In the genomic region with DNA sequence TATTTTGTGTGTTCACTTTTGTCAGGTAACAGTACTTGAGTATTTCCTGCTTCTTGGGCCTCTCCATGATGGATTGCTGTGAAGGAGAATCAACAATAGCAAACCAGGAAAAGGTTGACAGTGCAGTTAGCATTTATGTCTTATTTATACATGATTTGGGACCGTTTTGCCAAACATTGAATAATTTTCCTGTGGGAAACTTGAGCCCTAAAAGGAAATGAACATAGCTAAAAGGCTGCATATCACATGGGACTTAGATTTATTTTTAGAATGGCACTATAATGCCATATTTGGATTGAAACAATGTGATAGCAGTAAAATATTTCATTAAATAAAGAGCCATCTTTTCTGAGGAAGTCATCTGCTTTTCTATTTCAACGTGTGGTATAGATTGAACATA, we compare ENCODE assay signal across 11 cellular contexts. TPM values are rescaled to one million over a fixed set of nuclear protein-coding genes. Genes with fewer than 3 reads are reported as not detected.
DNase-seq lines count a peak whose midpoint lies in the region; ATAC-seq and TF ChIP-seq lines count a peak whose summit lies in the region.
"Had no signal": no experiment of that assay in that cellular context is flagged by ENCODE, and none has a peak within 500 bp of the region (broad histone marks: within the 10 kb centered on the region; RNA-seq: fewer than 3 reads in every experiment).

No MANE protein-coding gene starts in this region.

- no peaks in the 10 kb centered on the region for H3K27me3 ChIP-seq in subcutaneous abdominal adipose tissue (ENCODE audit: control insufficient read depth in 5 of 5, insufficient read depth in 4 of 5, low read length in 5 of 5)

- DNase-seq in HCEC 1CT = peak; percentile 81
- DNase-seq in cardiac fibroblast (ENCODE audit: low read depth in 2 of 2) = peak; percentile 59 to 73
- DNase-seq in left colon = no peak
- no peak for DNase-seq in NCI-H748 (lab: John Stamatoyannopoulos, UW; ENCODE audit: unreplicated experiment)
- DNase-seq in NCI-H524 treated with DMSO at 0.1 percent for 48 hours (lab: John Stamatoyannopoulos, UW) = no peak
- DNase-seq in NCI-H774 (lab: John Stamatoyannopoulos, UW) = no peak
- DNase-seq: activated CD4-positive, alpha-beta memory T cell treated with anti-CD3 and anti-CD28 coated beads, Interleukin-2, amount 10 ng/mL, durations not matched to agents 7 days and 5 days; activated naive CD8-positive, alpha-beta T cell treated with anti-CD3 and anti-CD28 coated beads, Interleukin-2, amount 10 ng/mL, durations not matched to agents 7 days and 5 days; NCI-H1417 treated with DMSO at 0.1 percent for 48 hours had no signal

- ATAC-seq in left colon = peak; percentile 30

- TF ChIP-seq CTCF in cardiac fibroblast (IDR thresholded peaks at IDR 0.05; ENCODE audit: low read depth, low read length) = no peak

- peak overlapping the region; percentile 78 for H3K27ac ChIP-seq in subcutaneous abdominal adipose tissue (ENCODE audit: low read depth, low read length)
- H3K27ac ChIP-seq: parathyroid adenoma had no signal

- no peak overlapping the region for H3K9ac ChIP-seq in subcutaneous abdominal adipose tissue (ENCODE audit: low read length in 5 of 5)
- H3K9ac ChIP-seq: parathyroid adenoma had no signal

- peaks cover 3 to 29% (median 24%) of the 10 kb centered on the region in 5 donors for H3K4me1 ChIP-seq in subcutaneous abdominal adipose tissue (ENCODE audit: control insufficient read depth in 5 of 5, insufficient read depth in 5 of 5, low read length in 5 of 5)
- H3K4me1 ChIP-seq: parathyroid adenoma had no signal

- H3K4me3 ChIP-seq in cardiac fibroblast (replicated peaks in 1 of 2; ENCODE audit: low read depth in 2 of 2, low read length in 2 of 2) (no peak overlapping the region), subcutaneous abdominal adipose tissue (ENCODE audit: low read depth in 1 of 5, low read length in 5 of 5) (peak overlapping the region in 1 of 5 donors; percentile 29)

- H3K9me3 ChIP-seq in subcutaneous abdominal adipose tissue (ENCODE audit: control insufficient read depth in 5 of 5, low read length in 5 of 5) = no peaks in the 10 kb centered on the region

- intact Hi-C loops in left colon (cut with DNase I, micrococcal nuclease) = no loop called here

- H3K36me3 ChIP-seq in subcutaneous abdominal adipose tissue (ENCODE audit: control insufficient read depth in 5 of 5, insufficient read depth in 5 of 5, low read length in 5 of 5) = peaks cover 0 to 4% (median 0%) of the 10 kb centered on the region in 5 donors

RNA-seq across cellular contexts. Expression of a gene that starts 15.3 kb away (rescaled TPM):
- total RNA-seq in left colon = 1 to 10 TPM; 2.4 to 3.8 TPM

Comparison
In these comparisons a context has a peak if more than half of its experiments do, and no peak if none do; other contexts are left out.
1. DNase-seq: peak in HCEC 1CT (single experiment) and cardiac fibroblast (2 of 2); none in left colon (0 of 2), NCI-H748 (single experiment), NCI-H524 treated with DMSO at 0.1 percent for 48 hours (single experiment) and NCI-H774 (single experiment).